In genomic region chr19:35710784-35711723, GRCh38 we compare ENCODE assay signal across 12 cellular contexts. TPM values are rescaled to one million over a fixed set of nuclear protein-coding genes. Genes with fewer than 3 reads are reported as not detected.
DNase-seq lines count a peak whose midpoint lies in the region; ATAC-seq lines count a peak whose summit lies in the region.
"Had no signal": no experiment of that assay in that cellular context is flagged by ENCODE, and none has a peak within 500 bp of the region (broad histone marks: within the 10 kb centered on the region; RNA-seq: fewer than 3 reads in every experiment).

No MANE protein-coding gene starts in this region.

- peak; percentile 43 for ATAC-seq in GM18868 (IDR thresholded peaks at IDR 0.05; ENCODE audit: unreplicated experiment)
- ATAC-seq in HG02938 (IDR thresholded peaks at IDR 0.05; ENCODE audit: unreplicated experiment): peak; percentile 36
- no peak for ATAC-seq in HG03457 (IDR thresholded peaks at IDR 0.05; ENCODE audit: unreplicated experiment)

- DNase-seq in activated T-cell treated with anti-CD3 and anti-CD28 coated beads for 4 hours (peak; percentile 43), NCI-H2107 treated with DMSO at 0.1 percent for 48 hours (lab: John Stamatoyannopoulos, UW; ENCODE audit: unreplicated experiment) (no peak), C1 segment of cervical spinal cord (lab: John Stamatoyannopoulos, UW) (no peak), mucosa of gallbladder (ENCODE audit: low spot score) (no peak)
- DNase-seq in stimulated activated CD4-positive, alpha-beta T cell treated with anti-CD3 and anti-CD28 coated beads, TNF-alpha, amount 100 ng/mL, for 24 hours (ENCODE audit: low read depth in 3 of 3): peak in 2 of 3 experiments; percentile 42 to 74
- DNase-seq: adrenal gland, H7, NCI-H446 treated with DMSO at 0.1 percent for 48 hours had no signal

RNA-seq across cellular contexts. Expression of gene ZBTB32, which starts 6.7 kb away (rescaled TPM):
- total RNA-seq in mucosa of gallbladder: 0.43 TPM
- total RNA-seq: H7, renal cortical epithelial cell had no signal

RNA-seq across cellular contexts. Expression of gene KMT2B, which starts 6.7 kb away (rescaled TPM):
- 45.1 TPM for total RNA-seq in mucosa of gallbladder

RNA-seq across cellular contexts. Expression of gene IGFLR1, which starts 31.2 kb away (rescaled TPM):
- total RNA-seq in mucosa of gallbladder: 14.8 TPM

RNA-seq across cellular contexts. Expression of gene U2AF1L4, which starts 34.2 kb away (rescaled TPM):
- total RNA-seq in mucosa of gallbladder: 23.9 TPM

RNA-seq across cellular contexts. Expression of gene PSENEN, which starts 34.4 kb away (rescaled TPM):
- total RNA-seq in mucosa of gallbladder: 67.9 TPM

Comparison
In these comparisons a context has a peak if more than half of its experiments do, and no peak if none do; other contexts are left out.
1. DNase-seq: peak in activated T-cell treated with anti-CD3 and anti-CD28 coated beads for 4 hours (single experiment) and stimulated activated CD4-positive, alpha-beta T cell treated with anti-CD3 and anti-CD28 coated beads, TNF-alpha, amount 100 ng/mL, for 24 hours (2 of 3); none in NCI-H2107 treated with DMSO at 0.1 percent for 48 hours (single experiment), C1 segment of cervical spinal cord (0 of 14) and mucosa of gallbladder (single experiment).